Comparison of ENCODE assay signal across 8 cellular contexts in the genomic region with DNA sequence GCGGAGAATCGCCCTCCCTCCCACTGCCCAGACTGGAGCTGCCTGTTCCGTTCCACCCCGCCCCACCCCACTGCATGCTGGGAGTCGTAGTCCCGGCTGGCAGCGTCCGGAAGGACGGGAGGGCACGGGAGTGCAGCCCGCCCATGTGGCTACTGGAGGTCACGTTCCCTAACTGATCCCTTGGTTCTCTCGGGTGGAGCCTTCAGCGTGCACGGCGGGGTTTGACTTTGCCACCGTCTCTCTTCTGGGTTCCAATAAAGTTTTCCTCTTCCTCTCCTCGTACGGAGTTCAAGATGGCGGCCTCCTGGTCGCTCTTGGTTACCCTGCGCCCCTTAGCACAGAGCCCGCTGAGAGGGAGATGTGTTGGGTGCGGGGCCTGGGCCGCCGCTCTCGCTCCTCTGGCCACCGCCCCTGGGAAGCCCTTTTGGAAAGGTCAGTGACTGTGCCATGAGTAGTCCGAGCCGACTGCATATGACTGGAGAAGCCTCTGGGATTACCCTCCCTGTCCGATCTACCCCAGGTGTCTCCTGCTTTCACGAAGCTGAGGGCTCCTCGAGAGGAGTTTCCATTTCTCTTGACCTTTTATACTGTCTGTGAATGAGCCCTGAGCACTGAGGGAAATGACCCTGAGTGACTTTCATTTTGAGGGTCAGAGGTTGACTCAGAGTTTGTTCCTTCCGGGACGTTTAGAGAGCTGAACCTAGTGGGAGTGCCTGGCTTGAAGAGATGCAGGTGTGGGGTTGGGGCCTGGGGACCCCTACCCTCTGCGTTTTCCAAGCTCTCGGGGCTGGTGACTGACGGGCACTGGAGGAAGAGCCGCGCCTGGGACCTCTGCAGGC. TPM values are rescaled to one million over a fixed set of nuclear protein-coding genes. Genes with fewer than 3 reads are reported as not detected.
DNase-seq lines count a peak whose midpoint lies in the region; ATAC-seq and TF ChIP-seq lines count a peak whose summit lies in the region.

A gene (plus strand): TSS at position 268 of the 839 bp plus-strand sequence. CDS start 26 bp downstream, at position 294.

- no peaks in the 10 kb centered on the region for H3K27me3 Mint-ChIP-seq in T-helper 17 cell

- peaks cover 5% of the 10 kb centered on the region for H3K36me3 Mint-ChIP-seq in T-helper 17 cell (ENCODE audit: low read depth)

- in situ Hi-C loops in GM13977 (cut with MboI; ENCODE audit: low pct_unique_long_range_greater_than_20kb, low sequenced_read_pairs, unreplicated experiment): no loop called here

- H3K27me3 ChIP-seq in right cardiac atrium (ENCODE audit: control insufficient read depth, insufficient read depth) (no peaks in the 10 kb centered on the region), uterus (no peaks in the 10 kb centered on the region)

- DNase-seq in GM13977 (ENCODE audit: low spot score): peak; percentile 84
- DNase-seq in NCI-H1417 treated with DMSO at 0.1 percent for 48 hours (lab: John Stamatoyannopoulos, UW): peak; percentile 71
- DNase-seq in T-helper 17 cell: peak; percentile 75 to 79 (median 78)
- peak; percentile 41 to 94 (median 90) for DNase-seq in anterior cingulate cortex (lab: John Stamatoyannopoulos, UW)
- peak; percentile 95 to 98 (median 97) for DNase-seq in right cardiac atrium
- peak; percentile 48 for DNase-seq in pulmonary artery endothelial cell (ENCODE audit: low read depth, low spot score)
- DNase-seq in uterus: peak; percentile 89 to 90

- H3K4me3 ChIP-seq in right cardiac atrium (ENCODE audit: low read length) (peak within 1 kb of the TSS; percentile 86), uterus (peak within 1 kb of the TSS; percentile 55 to 64)

- no peaks in the 10 kb centered on the region for H3K36me3 ChIP-seq in uterus

- intact Hi-C loops in right cardiac atrium (cut with DNase I): loop anchor here in 1 of 4 donors (2.0 kb wide), 1 partner anchor 34 kb away; a partner anchor contains a TSS
- intact Hi-C loops in uterus (cut with DNase I; ENCODE audit: low total_unique reads): loop anchor here (2.0 kb wide), 1 partner anchor 34 kb away; a partner anchor contains a TSS

- WGBS in right cardiac atrium: under 1% methylated on average over 40 of the region's 40 CpGs

- H3K4me1 Mint-ChIP-seq in T-helper 17 cell: peaks cover 19% of the 10 kb centered on the region

- H3K27ac Mint-ChIP-seq in T-helper 17 cell: peak within 1 kb of the TSS; percentile 99

- H3K9me3 ChIP-seq in T-helper 17 cell (ENCODE audit: control insufficient read depth, low read length, poor library complexity, severe bottlenecking): no peaks in the 10 kb centered on the region
- no peaks in the 10 kb centered on the region for H3K9me3 ChIP-seq in right cardiac atrium (ENCODE audit: control insufficient read depth, low read length)
- H3K9me3 ChIP-seq in uterus: no peaks in the 10 kb centered on the region

- ATAC-seq in HG02798 (IDR thresholded peaks at IDR 0.05; ENCODE audit: poor library complexity, unreplicated experiment) (peak; percentile 94), T-helper 17 cell (peak; percentile 94), right cardiac atrium (peak; percentile 100)

- no peaks in the 10 kb centered on the region for H3K4me1 ChIP-seq in right cardiac atrium (ENCODE audit: control insufficient read depth, insufficient read depth, low read length)
- no peaks in the 10 kb centered on the region for H3K4me1 ChIP-seq in uterus

- peak within 1 kb of the TSS; percentile 95 for H3K4me3 Mint-ChIP-seq in T-helper 17 cell

- H3K27ac ChIP-seq in right cardiac atrium (ENCODE audit: low read length) (peak within 1 kb of the TSS; percentile 77), uterus (peak within 1 kb of the TSS; percentile 80 to 81)

- TF ChIP-seq CTCF in GM13977 (IDR thresholded peaks at IDR 0.05; ENCODE audit: extremely low read depth, insufficient read depth, missing control alignments): no peak
- TF ChIP-seq CTCF in uterus (IDR thresholded peaks at IDR 0.05): peak in 1 of 4 experiments; percentile 14

- peak; percentile 37 to 55 for TF ChIP-seq POLR2A in uterus (IDR thresholded peaks at IDR 0.05)

RNA-seq across cellular contexts. Expression of the gene that starts here (rescaled TPM):
- total RNA-seq in T-helper 17 cell (1 to 10 TPM; 3.0 to 4.8 TPM), right cardiac atrium (10 to 100 TPM in 2 of 4 donors, 1 to 10 TPM in 2; 8.9 to 14.5 (median 10.5) TPM), pulmonary artery endothelial cell (1.7 and 2.5 TPM in 2 replicates), uterus (1 to 10 TPM in 3 of 4 donors, under 1 TPM in 1; under 0.01 to 9.4 (median 5.2) TPM)
- polyA plus RNA-seq in right cardiac atrium: 3.9 TPM

Comparison
In these comparisons a context has a peak if more than half of its experiments do, and no peak if none do; other contexts are left out.
1. Peak in every context shown above with its lines: DNase-seq, ATAC-seq, H3K4me3 ChIP-seq and H3K27ac ChIP-seq.